Comparison of ENCODE assay signal across 1 cellular context in genomic region chr16:89170346-89171215, GRCh38.
TF ChIP-seq lines count a peak whose summit lies in the region.

No MANE protein-coding gene starts in this region.

TF ChIP-seq in HepG2, 621 proteins besides CTCF, POLR2A, EP300 and RAD21 (continued from another document):
- TF ChIP-seq ZHX1 (CRISPR knock-in tag; IDR thresholded peaks at IDR 0.05; ENCODE audit: low read depth) (no peak), TGIF2 (CRISPR knock-in tag; IDR thresholded peaks at IDR 0.05) (no peak), GLI4 (CRISPR knock-in tag; IDR thresholded peaks at IDR 0.05; ENCODE audit: borderline replicate concordance) (no peak), ZNF446 (CRISPR knock-in tag; IDR thresholded peaks at IDR 0.05) (no peak), TCF7L2 (IDR thresholded peaks at IDR 0.05; ENCODE audit: low read depth, low read length) (no peak), REL (CRISPR knock-in tag; conservative IDR thresholded peaks at IDR 0.05) (no peak), THRA (CRISPR knock-in tag; IDR thresholded peaks at IDR 0.05; ENCODE audit: borderline replicate concordance) (no peak), GABPB1 (CRISPR knock-in tag; IDR thresholded peaks at IDR 0.05) (peak; percentile 26; the same call in 1 of the 2 replicates), SP5 (CRISPR knock-in tag; IDR thresholded peaks at IDR 0.05; ENCODE audit: borderline replicate concordance, low read depth) (no peak), SETDB1 (CRISPR knock-in tag; IDR thresholded peaks at IDR 0.05; ENCODE audit: borderline replicate concordance) (no peak), STAT5B (CRISPR knock-in tag; IDR thresholded peaks at IDR 0.05) (no peak), GPBP1L1 (CRISPR knock-in tag; IDR thresholded peaks at IDR 0.05) (no peak), KDM2A (CRISPR knock-in tag; IDR thresholded peaks at IDR 0.05; ENCODE audit: borderline replicate concordance, low read depth) (no peak), HES4 (CRISPR knock-in tag; IDR thresholded peaks at IDR 0.05; ENCODE audit: borderline replicate concordance) (no peak), IKZF1 (IDR thresholded peaks at IDR 0.05) (no peak), SP4 (CRISPR knock-in tag; IDR thresholded peaks at IDR 0.05) (no peak), ZNF816 (CRISPR knock-in tag; IDR thresholded peaks at IDR 0.05; ENCODE audit: borderline replicate concordance) (no peak), ZNF282 (IDR thresholded peaks at IDR 0.05; ENCODE audit: partially characterized antibody) (no peak), CC2D1A (CRISPR knock-in tag; IDR thresholded peaks at IDR 0.05) (no peak), PCBP1 (IDR thresholded peaks at IDR 0.05; ENCODE audit: borderline replicate concordance, low read depth, low read length) (no peak), ZNF280B (CRISPR knock-in tag; IDR thresholded peaks at IDR 0.05; ENCODE audit: borderline replicate concordance) (peak; percentile 35; the same call in 1 of the 2 replicates), ZNF225 (CRISPR knock-in tag; IDR thresholded peaks at IDR 0.05) (peak; percentile 67; the same call in 1 of the 2 replicates), CREM (IDR thresholded peaks at IDR 0.05) (no peak), CREM (CRISPR knock-in tag; IDR thresholded peaks at IDR 0.05) (no peak), EEA1 (CRISPR knock-in tag; IDR thresholded peaks at IDR 0.05; ENCODE audit: borderline replicate concordance) (peak; percentile 51; the same call in 1 of the 2 replicates), ZFP37 (CRISPR knock-in tag; IDR thresholded peaks at IDR 0.05; ENCODE audit: borderline replicate concordance) (no peak), ZNF18 (CRISPR knock-in tag; IDR thresholded peaks at IDR 0.05; ENCODE audit: insufficient replicate concordance) (no peak), ZMYM2 (CRISPR knock-in tag; IDR thresholded peaks at IDR 0.05) (no peak)
- TF ChIP-seq, protein P1, sequence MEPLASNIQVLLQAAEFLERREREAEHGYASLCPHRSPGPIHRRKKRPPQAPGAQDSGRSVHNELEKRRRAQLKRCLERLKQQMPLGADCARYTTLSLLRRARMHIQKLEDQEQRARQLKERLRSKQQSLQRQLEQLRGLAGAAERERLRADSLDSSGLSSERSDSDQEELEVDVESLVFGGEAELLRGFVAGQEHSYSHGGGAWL (CRISPR knock-in tag; IDR thresholded peaks at IDR 0.05) = no peak
